ENCODE assay signal across 8 cellular contexts in genomic region chr6:125918681-125919566, GRCh38.
DNase-seq lines count a peak whose midpoint lies in the region; ATAC-seq and TF ChIP-seq lines count a peak whose summit lies in the region.

No MANE protein-coding gene starts in this region.

- peaks cover 7% of the 10 kb centered on the region; the same call in 1 of the 2 replicates for H3K79me2 ChIP-seq in OCI-LY3 (ENCODE audit: low read length)

- H3K27me3 ChIP-seq in OCI-LY3 (ENCODE audit: low read depth, low read length) = no peaks in the 10 kb centered on the region

- H3K4me3 ChIP-seq in OCI-LY3 (ENCODE audit: low read length) = peak overlapping the region; percentile 77

- H3K27ac ChIP-seq in OCI-LY3 (ENCODE audit: low read length) (peak overlapping the region; percentile 76), angular gyrus (ENCODE audit: low read depth, low read length) (peak overlapping the region; percentile 52)

- H4K20me1 ChIP-seq in OCI-LY3 (ENCODE audit: insufficient read depth, low read length) = no peaks in the 10 kb centered on the region

- TF ChIP-seq CTCF in OCI-LY3 (IDR thresholded peaks at IDR 0.05; ENCODE audit: low read depth, low read length) = no peak

- peak; percentile 22 for DNase-seq in COLO668 (lab: John Stamatoyannopoulos, UW; ENCODE audit: unreplicated experiment)
- DNase-seq in iPS-NIHi11 (ENCODE audit: low spot score) = peak; percentile 39
- peak; percentile 58 for DNase-seq in stimulated activated CD4-positive, alpha-beta T cell treated with anti-CD3 and anti-CD28 coated beads, Interleukin-15, amount 100 ng/mL, for 24 hours
- DNase-seq in anterior cingulate cortex (lab: John Stamatoyannopoulos, UW) = no peak

- H2AFZ ChIP-seq in OCI-LY3 (ENCODE audit: low read depth, low read length) = no peak overlapping the region

- H3K4me2 ChIP-seq in OCI-LY3 (ENCODE audit: low read length) = peak overlapping the region; percentile 90

- H3K9me3 ChIP-seq in OCI-LY3 (ENCODE audit: insufficient read depth, low read length) = no peaks in the 10 kb centered on the region

- H3K36me3 ChIP-seq in OCI-LY3 (replicated peaks; ENCODE audit: low read depth, low read length) = peaks cover 15% of the 10 kb centered on the region

- ATAC-seq in GM19324 (IDR thresholded peaks at IDR 0.05; ENCODE audit: low FRiP score, unreplicated experiment) (peak; percentile 94), HG03342 (IDR thresholded peaks at IDR 0.05; ENCODE audit: unreplicated experiment) (peak; percentile 97)

- H3K9ac ChIP-seq in OCI-LY3 (ENCODE audit: low read length) = peak overlapping the region; percentile 72

- H3K4me1 ChIP-seq in OCI-LY3 (ENCODE audit: low read length) = peaks cover 24% of the 10 kb centered on the region

Comparison
In these comparisons a context has a peak if more than half of its experiments do, and no peak if none do; other contexts are left out.
1. DNase-seq: peak in COLO668 (single experiment), iPS-NIHi11 (single experiment) and stimulated activated CD4-positive, alpha-beta T cell treated with anti-CD3 and anti-CD28 coated beads, Interleukin-15, amount 100 ng/mL, for 24 hours (single experiment); none in anterior cingulate cortex (0 of 58).